Comparison of ENCODE assay signal across 28 cellular contexts in genomic region chr19:48182434-48182833, GRCh38. TPM values are rescaled to one million over a fixed set of nuclear protein-coding genes. Genes with fewer than 3 reads are reported as not detected.
DNase-seq lines count a peak whose midpoint lies in the region; ATAC-seq, FAIRE-seq and TF ChIP-seq lines count a peak whose summit lies in the region.
"Had no signal": no experiment of that assay in that cellular context is flagged by ENCODE, and none has a peak within 500 bp of the region (broad histone marks: within the 10 kb centered on the region; RNA-seq: fewer than 3 reads in every experiment).

No MANE protein-coding gene starts in this region.

- intact Hi-C loops in A673 (cut with micrococcal nuclease; ENCODE audit: unreplicated experiment) (no loop called here), OCI-LY7 (cut with micrococcal nuclease; ENCODE audit: unreplicated experiment) (no loop called here), kidney (cut with DNase I) (no loop called here), aorta (cut with DNase I) (no loop called here)

- H3K4me3 ChIP-seq in A673 (ENCODE audit: low read depth, low read length, poor library complexity, severe bottlenecking) (no peak overlapping the region), OCI-LY7 (ENCODE audit: low read depth, low read length, poor library complexity, severe bottlenecking) (no peak overlapping the region), kidney (ENCODE audit: low read length in 2 of 2) (no peak overlapping the region), aorta (ENCODE audit: low read length in 2 of 2) (no peak overlapping the region)
- H3K4me3 ChIP-seq: BLaER1, MG63, right atrium auricular region, smooth muscle cell had no signal

- no peak overlapping the region for H2AFZ ChIP-seq in OCI-LY7 (ENCODE audit: low read length)

- FAIRE-seq in kidney (lab: Jason Lieb, UNC): no peak
- FAIRE-seq: endothelial cell of umbilical vein, HTR-8/SVneo had no signal

- H3K36me3 ChIP-seq in A673 (ENCODE audit: insufficient read depth, low read length, poor library complexity, severe bottlenecking) (peaks cover 24% of the 10 kb centered on the region), OCI-LY7 (ENCODE audit: insufficient read depth, low read length) (peaks cover 32% of the 10 kb centered on the region), kidney (ENCODE audit: control insufficient read depth in 1 of 2, insufficient read depth in 2 of 2, low read length in 2 of 2) (no peaks in the 10 kb centered on the region), aorta (ENCODE audit: control insufficient read depth in 1 of 2, insufficient read depth in 2 of 2, low read length in 1 of 2) (no peaks in the 10 kb centered on the region)
- H3K36me3 ChIP-seq: right atrium auricular region had no signal

- no peaks in the 10 kb centered on the region for H3K4me1 ChIP-seq in A673 (ENCODE audit: insufficient read depth, low read length, poor library complexity, severe bottlenecking)
- H3K4me1 ChIP-seq in OCI-LY7 (ENCODE audit: insufficient read depth, low read length, poor library complexity, severe bottlenecking): peaks cover 40% of the 10 kb centered on the region
- no peaks in the 10 kb centered on the region for H3K4me1 ChIP-seq in kidney (ENCODE audit: control insufficient read depth in 1 of 2, insufficient read depth in 1 of 2, low read depth in 1 of 2, low read length in 2 of 2)
- no peaks in the 10 kb centered on the region for H3K4me1 ChIP-seq in aorta (ENCODE audit: control insufficient read depth in 1 of 2, insufficient read depth in 2 of 2, low read length in 2 of 2)
- H3K4me1 ChIP-seq: right atrium auricular region had no signal

- H3K9me2 ChIP-seq in OCI-LY7 (ENCODE audit: insufficient read depth, low read length): no peaks in the 10 kb centered on the region

- TF ChIP-seq CTCF in A673 (conservative IDR thresholded peaks at IDR 0.05; ENCODE audit: low read depth, low read length): 0 out of 2 replicates have a peak, but pooled peaks have one; percentile 21
- TF ChIP-seq CTCF in GM12872 (IDR thresholded peaks at IDR 0.05; ENCODE audit: insufficient read depth, low read depth, low read length): peak; percentile 14; the same call in 1 of the 3 replicates
- peak; percentile 27; the same call in 1 of the 2 replicates for TF ChIP-seq CTCF in OCI-LY7 (conservative IDR thresholded peaks at IDR 0.05; ENCODE audit: low read length)
- TF ChIP-seq CTCF in kidney (IDR thresholded peaks at IDR 0.05; ENCODE audit: borderline replicate concordance, extremely low read depth, insufficient read depth): no peak

- H3K9me3 ChIP-seq in A673 (ENCODE audit: low read depth, low read length, poor library complexity, severe bottlenecking): peaks cover 14% of the 10 kb centered on the region
- H3K9me3 ChIP-seq in OCI-LY7 (ENCODE audit: low read length): peaks cover 13% of the 10 kb centered on the region; the same call in 1 of the 2 replicates
- H3K9me3 ChIP-seq in kidney (ENCODE audit: control insufficient read depth in 1 of 2, low read length in 2 of 2): peaks cover 6 to 7% of the 10 kb centered on the region in 2 donors
- H3K9me3 ChIP-seq in aorta (ENCODE audit: control insufficient read depth, low read length): no peaks in the 10 kb centered on the region

- POLR2A ChIA-PET in A673 (lab: Charles Lee; ENCODE audit: low non-redundant PET) (no interaction called here), OCI-LY7 (lab: Charles Lee) (no interaction called here)

- no peak overlapping the region for H3K9ac ChIP-seq in kidney (ENCODE audit: low read length in 2 of 2)
- H3K9ac ChIP-seq: BLaER1, KMS-11 had no signal

- ATAC-seq in aorta (ENCODE audit: low FRiP score) (no peak), HG03354 (IDR thresholded peaks at IDR 0.05; ENCODE audit: poor library complexity, severe bottlenecking, unreplicated experiment) (no peak)
- ATAC-seq: activated CD8-positive, alpha-beta T cell treated with anti-CD3 and anti-CD28 coated beads, Interleukin-2, amount 10 ng/mL, durations not matched to agents 7 days and 5 days; activated naive CD4-positive, alpha-beta T cell treated with anti-CD3 and anti-CD28 coated beads, Interleukin-2, amount 50 U/mL, for 72 hours; PC-3 had no signal

- no peaks in the 10 kb centered on the region for H4K20me1 ChIP-seq in OCI-LY7 (ENCODE audit: insufficient read depth, low read length)
- H4K20me1 ChIP-seq: BLaER1 had no signal

- no peaks in the 10 kb centered on the region for H3K79me2 ChIP-seq in OCI-LY7 (ENCODE audit: insufficient read depth, low read depth, low read length)

- no peak overlapping the region for H3K4me2 ChIP-seq in OCI-LY7 (ENCODE audit: low read length)
- H3K4me2 ChIP-seq: BLaER1, KMS-11, smooth muscle cell had no signal

- BruUV-seq in A673 (replicated peaks; lab: Mats Ljungman, UMichigan): no TSS peak
- no TSS peak for BruUV-seq in OCI-LY7 (replicated peaks; lab: Mats Ljungman, UMichigan)

- H3K27me3 ChIP-seq in A673 (replicated peaks; ENCODE audit: insufficient read depth, low read depth, low read length, poor library complexity) (no peaks in the 10 kb centered on the region), aorta (ENCODE audit: control insufficient read depth in 1 of 2, insufficient read depth in 2 of 2, low read length in 1 of 2) (no peaks in the 10 kb centered on the region)
- H3K27me3 ChIP-seq: BLaER1, MG63, right atrium auricular region had no signal

- WGBS in aorta, 2 donors: 91 to 97% methylated on average over 34 to 38 of the region's 38 CpGs

- no peak overlapping the region for H3K27ac ChIP-seq in A673 (ENCODE audit: low read depth, low read length, poor library complexity, severe bottlenecking)
- no peak overlapping the region for H3K27ac ChIP-seq in OCI-LY7 (ENCODE audit: low read depth, low read length, poor library complexity, severe bottlenecking)
- no peak overlapping the region for H3K27ac ChIP-seq in kidney (ENCODE audit: low read depth in 2 of 2, low read length in 2 of 2)
- no peak overlapping the region for H3K27ac ChIP-seq in aorta (ENCODE audit: low read depth in 1 of 2, low read length in 2 of 2)
- H3K27ac ChIP-seq: KMS-11, right atrium auricular region had no signal

- CTCF ChIA-PET in A673 (lab: Charles Lee): interaction anchor here (0.7 kb wide), 1 partner anchor 61 kb away, joined by 4 read pairs; no protein-coding TSS in a partner anchor
- CTCF ChIA-PET in OCI-LY7 (lab: Charles Lee; ENCODE audit: unreplicated experiment): no interaction called here

- no peak for DNase-seq in A673 (ENCODE audit: low spot score)
- no peak for DNase-seq in OCI-LY7 (ENCODE audit: low spot score)
- DNase-seq in kidney: peak; percentile 71
- no peak for DNase-seq in HUDEP-2 (lab: John Stamatoyannopoulos, UW; ENCODE audit: unreplicated experiment in 76 of 76)
- no peak for DNase-seq in aorta
- DNase-seq: ACHN; activated CD4-positive, alpha-beta T cell treated with anti-CD3 and anti-CD28 coated beads for 1 hour; activated CD8-positive, alpha-beta T cell treated with anti-CD3 and anti-CD28 coated beads, Interleukin-2, amount 10 ng/mL, durations not matched to agents 7 days and 5 days; amygdala; GOT3; MG63; NCI-H1105 treated with DMSO at 0.1 percent for 48 hours; NCI-H1930; NCI-H524 treated with DMSO at 0.1 percent for 48 hours; NK-92 treated with Interleukin-12 subunit alpha and Interleukin-12 subunit beta, amount 100 ng/mL, for 24 hours; PC-3; stimulated activated CD4-positive, alpha-beta T cell treated with anti-CD3 and anti-CD28 coated beads, Interleukin-1b, Interleukin-23, amount 100 ng/mL, for 48 hours; stimulated activated naive CD4-positive, alpha-beta T cell treated with Interleukin-2 at 50 U/mL for 16 hours; T-helper 2 cell had no signal

RNA-seq across cellular contexts. Expression of gene ZSWIM9, which starts 12.0 kb away (rescaled TPM):
- total RNA-seq in A673 (2021) (12.0 and 15.8 TPM in 2 replicates), OCI-LY7 (2022) (10.5 and 12.0 TPM in 2 replicates), kidney (7.8 TPM), aorta (10 to 100 TPM in 1 of 2 donors, 1 to 10 TPM in 1; 9.0 to 10.3 TPM)
- 3.2 and 4.5 TPM in 2 replicates for total RNA-seq in OCI-LY7 (2014; rRNA removed; shearing (Covaris generic))
- polyA plus RNA-seq in kidney (ENCODE audit: insufficient read depth, low read depth, low replicate concordance) (5.5 TPM), aorta (10 to 100 TPM in 1 of 2 donors, 1 to 10 TPM in 1; 6.0 to 21.8 TPM)

RNA-seq across cellular contexts. Expression of gene LIG1, which starts 12.3 kb away (rescaled TPM):
- total RNA-seq in A673 (2021): 200 and 204 TPM in 2 replicates
- 279 and 291 TPM in 2 replicates for total RNA-seq in OCI-LY7 (2014; rRNA removed; shearing (Covaris generic))
- total RNA-seq in OCI-LY7 (2022): 172 and 219 TPM in 2 replicates
- total RNA-seq in kidney: 25.9 TPM
- 14.0 TPM for polyA plus RNA-seq in kidney (ENCODE audit: insufficient read depth, low read depth, low replicate concordance)
- total RNA-seq in aorta: 10 to 100 TPM; 11.3 to 16.0 TPM
- 10 to 100 TPM in 1 of 2 donors, 1 to 10 TPM in 1; 3.4 to 33.7 TPM for polyA plus RNA-seq in aorta
